2 cellular contexts compared by ENCODE assay signal in the genomic region with DNA sequence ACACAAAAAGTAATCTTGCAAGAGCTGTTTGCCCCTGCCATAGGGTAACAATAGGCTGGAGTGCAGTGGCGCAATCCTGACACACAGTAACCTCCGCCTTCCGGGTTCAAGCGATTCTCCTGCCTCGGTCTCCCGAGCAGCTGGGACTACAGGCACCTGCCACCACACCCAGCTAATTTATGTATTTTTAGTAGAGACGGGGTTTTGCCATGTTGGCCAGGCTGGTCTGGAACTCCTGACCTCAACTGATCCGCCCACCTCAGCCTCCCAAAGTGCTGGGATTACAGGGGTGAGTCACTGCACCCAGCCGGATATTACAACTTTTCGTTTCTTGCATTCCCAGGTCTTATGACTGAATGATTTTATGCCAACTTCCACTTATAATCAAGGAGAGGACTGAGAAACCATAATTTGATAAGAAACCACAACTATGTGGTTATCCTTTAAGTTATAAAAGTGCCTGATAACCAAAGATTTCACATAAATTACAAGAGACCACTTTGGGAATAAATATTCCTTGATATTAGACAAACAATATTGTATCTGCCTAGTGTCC.
TF ChIP-seq lines count a peak whose summit lies in the region.

No MANE protein-coding gene starts in this region.

TF ChIP-seq in IMR-90, 13 proteins besides CTCF, POLR2A, EP300 and RAD21:
- TF ChIP-seq FOS (IDR thresholded peaks at IDR 0.05; ENCODE audit: low read depth, low read length) (peak; percentile 45; the same call in 1 of the 2 replicates), RCOR1 (IDR thresholded peaks at IDR 0.05; ENCODE audit: insufficient replicate concordance, low read length) (peak; percentile 48), BHLHE40 (IDR thresholded peaks at IDR 0.05; ENCODE audit: low read depth, low read length) (peak; percentile 18; the same call in 1 of the 2 replicates)

TF ChIP-seq in endothelial cell of umbilical vein, 7 proteins besides CTCF, POLR2A, EP300 and RAD21:
- peak; percentile 60 for TF ChIP-seq POLR2AphosphoS5 (IDR thresholded peaks at IDR 0.05; ENCODE audit: insufficient read depth, low read depth, low read length)
- TF ChIP-seq JUN (IDR thresholded peaks at IDR 0.05; ENCODE audit: borderline replicate concordance, insufficient read depth, insufficient read length, low read depth) = peak; percentile 35
- TF ChIP-seq FOS (IDR thresholded peaks at IDR 0.05; ENCODE audit: borderline replicate concordance, insufficient read depth, low read length) = peak; percentile 74
- peak; percentile 73 for TF ChIP-seq GATA2 (IDR thresholded peaks at IDR 0.05; ENCODE audit: insufficient read depth, insufficient read length, low read depth, low read length)
TF ChIP-seq in endothelial cell of umbilical vein: peak in this region for 4; not testable (repeated sequence) for 3.
